1 cellular context compared by ENCODE assay signal in the genomic region with DNA sequence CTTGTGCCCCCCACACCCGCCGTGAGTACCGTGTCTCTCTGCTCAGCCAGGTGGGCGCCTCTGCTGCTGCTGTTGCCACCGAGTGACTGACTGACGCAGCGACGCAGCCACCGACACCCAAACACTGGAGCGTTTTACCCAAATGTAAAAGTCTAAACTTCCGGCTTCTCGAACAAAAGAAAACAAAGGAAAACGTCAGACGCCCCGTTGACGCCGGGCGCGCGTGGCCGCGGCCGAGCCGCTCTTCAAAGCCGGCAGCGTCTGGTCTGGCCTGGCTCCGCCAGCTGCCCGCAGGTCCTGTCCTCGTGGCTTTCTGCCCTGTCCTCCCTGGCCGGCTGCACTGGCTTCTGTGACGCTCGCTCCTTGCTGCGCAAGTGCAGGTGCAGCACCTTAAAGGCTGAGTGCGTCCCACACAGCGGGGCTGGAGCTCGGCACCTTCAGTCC.
TF ChIP-seq lines count a peak whose summit lies in the region.

No MANE protein-coding gene starts in this region.

TF ChIP-seq in A549, 52 proteins besides CTCF, POLR2A, EP300 and RAD21 (continued from another document):
- TF ChIP-seq, protein P1, sequence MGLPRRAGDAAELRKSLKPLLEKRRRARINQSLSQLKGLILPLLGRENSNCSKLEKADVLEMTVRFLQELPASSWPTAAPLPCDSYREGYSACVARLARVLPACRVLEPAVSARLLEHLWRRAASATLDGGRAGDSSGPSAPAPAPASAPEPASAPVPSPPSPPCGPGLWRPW (IDR thresholded peaks at IDR 0.05): no peak
- TF ChIP-seq HOXA7 (CRISPR knock-in tag; IDR thresholded peaks at IDR 0.05) (no peak), MAFK (IDR thresholded peaks at IDR 0.05; ENCODE audit: partially characterized antibody) (no peak)
- TF ChIP-seq, protein P2, sequence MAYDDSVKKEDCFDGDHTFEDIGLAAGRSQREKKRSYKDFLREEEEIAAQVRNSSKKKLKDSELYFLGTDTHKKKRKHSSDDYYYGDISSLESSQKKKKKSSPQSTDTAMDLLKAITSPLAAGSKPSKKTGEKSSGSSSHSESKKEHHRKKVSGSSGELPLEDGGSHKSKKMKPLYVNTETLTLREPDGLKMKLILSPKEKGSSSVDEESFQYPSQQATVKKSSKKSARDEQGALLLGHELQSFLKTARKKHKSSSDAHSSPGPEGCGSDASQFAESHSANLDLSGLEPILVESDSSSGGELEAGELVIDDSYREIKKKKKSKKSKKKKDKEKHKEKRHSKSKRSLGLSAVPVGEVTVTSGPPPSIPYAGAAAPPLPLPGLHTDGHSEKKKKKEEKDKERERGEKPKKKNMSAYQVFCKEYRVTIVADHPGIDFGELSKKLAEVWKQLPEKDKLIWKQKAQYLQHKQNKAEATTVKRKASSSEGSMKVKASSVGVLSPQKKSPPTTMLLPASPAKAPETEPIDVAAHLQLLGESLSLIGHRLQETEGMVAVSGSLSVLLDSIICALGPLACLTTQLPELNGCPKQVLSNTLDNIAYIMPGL (CRISPR knock-in tag; IDR thresholded peaks at IDR 0.05; ENCODE audit: borderline replicate concordance): no peak
